In the genomic region with DNA sequence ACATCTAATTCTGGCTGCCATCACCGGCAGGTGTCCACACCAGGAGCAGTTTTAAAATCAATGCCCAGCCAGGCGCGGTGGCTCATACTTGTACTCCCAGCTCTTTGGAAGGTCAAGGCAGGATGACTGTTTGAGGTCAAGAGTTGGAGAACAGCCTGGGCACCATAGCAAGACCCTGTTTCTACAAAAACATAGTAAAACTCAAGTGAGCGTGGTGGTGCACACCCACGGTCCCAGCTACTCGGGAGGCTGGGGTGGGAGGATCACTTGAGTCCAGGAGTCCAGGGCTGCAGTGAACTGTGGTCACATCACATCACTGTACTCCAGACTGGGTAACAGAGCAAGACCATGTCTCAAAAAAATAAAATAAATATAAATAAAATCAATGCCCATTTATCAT, we compare ENCODE assay signal across 23 cellular contexts.
DNase-seq lines count a peak whose midpoint lies in the region; ATAC-seq and TF ChIP-seq lines count a peak whose summit lies in the region.
"Had no signal": no experiment of that assay in that cellular context is flagged by ENCODE, and none has a peak within 500 bp of the region (broad histone marks: within the 10 kb centered on the region; RNA-seq: fewer than 3 reads in every experiment).

No MANE protein-coding gene starts in this region.

- H3K4me1 Mint-ChIP-seq in CD8-positive, alpha-beta T cell (ENCODE audit: low read depth): peaks cover 88% of the 10 kb centered on the region
- H3K4me1 Mint-ChIP-seq in neural progenitor cell: peaks cover 21% of the 10 kb centered on the region

- H3K36me3 Mint-ChIP-seq in CD8-positive, alpha-beta T cell: peaks cover 25% of the 10 kb centered on the region
- peaks cover 23% of the 10 kb centered on the region for H3K36me3 Mint-ChIP-seq in neural progenitor cell

- H4K20me1 ChIP-seq in OCI-LY1 (ENCODE audit: insufficient read depth, low read length) (no peaks in the 10 kb centered on the region), neural progenitor cell (ENCODE audit: low read depth) (no peaks in the 10 kb centered on the region)

- H3K27ac ChIP-seq in CD8-positive, alpha-beta T cell (ENCODE audit: low read depth, low read length): no peak overlapping the region
- peak overlapping the region; percentile 83 for H3K27ac ChIP-seq in OCI-LY1 (ENCODE audit: low read depth, low read length, poor library complexity, severe bottlenecking)
- peak overlapping the region; percentile 87 for H3K27ac ChIP-seq in effector memory CD4-positive, alpha-beta T cell (ENCODE audit: insufficient read depth, low read length, poor library complexity, severe bottlenecking)
- H3K27ac ChIP-seq in neutrophil: peak overlapping the region; percentile 95
- no peak overlapping the region for H3K27ac ChIP-seq in neural progenitor cell
- H3K27ac ChIP-seq: ascending aorta, prostate gland had no signal

- H3K9ac ChIP-seq in OCI-LY1 (ENCODE audit: low read length) (peak overlapping the region; percentile 32; the same call in 1 of the 2 replicates), neural progenitor cell (no peak overlapping the region)

- H3K4me3 ChIP-seq in CD8-positive, alpha-beta T cell (ENCODE audit: low read depth, low read length): no peak overlapping the region
- H3K4me3 ChIP-seq in OCI-LY1 (ENCODE audit: low read depth, low read length, poor library complexity, severe bottlenecking) (peak overlapping the region; percentile 40), neutrophil (ENCODE audit: low read depth in 1 of 2, low read length in 1 of 2) (no peak overlapping the region), neural progenitor cell (no peak overlapping the region)
- H3K4me3 ChIP-seq in effector memory CD4-positive, alpha-beta T cell (ENCODE audit: insufficient read depth, low read depth, low read length, poor library complexity, severe bottlenecking): no peak overlapping the region
- H3K4me3 ChIP-seq: ascending aorta, prostate gland had no signal

- no peaks in the 10 kb centered on the region for H3K36me3 ChIP-seq in CD8-positive, alpha-beta T cell (ENCODE audit: insufficient read depth, low read length)
- H3K36me3 ChIP-seq in OCI-LY1 (ENCODE audit: insufficient read depth, low read length): peaks cover 36% of the 10 kb centered on the region; the same call in 1 of the 2 replicates
- H3K36me3 ChIP-seq in effector memory CD4-positive, alpha-beta T cell (ENCODE audit: control insufficient read depth, insufficient read depth, low read length): peaks cover 9% of the 10 kb centered on the region
- peaks cover 2% of the 10 kb centered on the region for H3K36me3 ChIP-seq in neutrophil
- H3K36me3 ChIP-seq in neural progenitor cell: no peaks in the 10 kb centered on the region
- H3K36me3 ChIP-seq: ascending aorta, prostate gland had no signal

- peaks cover 93% of the 10 kb centered on the region for H3K4me1 ChIP-seq in CD8-positive, alpha-beta T cell (ENCODE audit: insufficient read depth, low read length)
- H3K4me1 ChIP-seq in OCI-LY1 (ENCODE audit: insufficient read depth, low read length, severe bottlenecking) (peaks cover 99% of the 10 kb centered on the region), neutrophil (ENCODE audit: control insufficient read depth in 1 of 2, insufficient read depth in 1 of 2, low read depth in 1 of 2, low read length in 1 of 2) (peaks cover 87 to 95% of the 10 kb centered on the region in 2 experiments), neural progenitor cell (peaks cover 9% of the 10 kb centered on the region)
- H3K4me1 ChIP-seq in effector memory CD4-positive, alpha-beta T cell (ENCODE audit: control insufficient read depth, insufficient read depth, low read length, poor library complexity, severe bottlenecking): peaks cover 47% of the 10 kb centered on the region
- H3K4me1 ChIP-seq: prostate gland had no signal

- DNase-seq in CD8-positive, alpha-beta T cell: no peak
- no peak for DNase-seq in effector memory CD4-positive, alpha-beta T cell
- DNase-seq in HUDEP-2 (lab: John Stamatoyannopoulos, UW; ENCODE audit: unreplicated experiment in 76 of 76) (no peak), neural progenitor cell (ENCODE audit: low spot score) (no peak)
- DNase-seq in stimulated activated CD4-positive, alpha-beta T cell treated with anti-CD3 and anti-CD28 coated beads, Interleukin-1b, Interleukin-23, amount 100 ng/mL, for 48 hours: no peak
- DNase-seq: activated CD4-positive, alpha-beta T cell treated with anti-CD3 and anti-CD28 coated beads for 4 hours; activated CD8-positive, alpha-beta memory T cell treated with anti-CD3 and anti-CD28 coated beads, Interleukin-2, amount 50 U/mL, for 48 hours; activated naive CD4-positive, alpha-beta T cell; effector CD8-positive, alpha-beta T cell; glutamatergic neuron; KBM-7; left cardiac atrium; NCI-H146; NCI-H2171 treated with DMSO at 0.1 percent for 48 hours; NCI-H526 treated with DMSO at 0.1 percent for 48 hours; stimulated activated CD4-positive, alpha-beta T cell treated with anti-CD3 and anti-CD28 coated beads, Interleukin-2, amount 100 ng/mL, for 24 hours had no signal

- POLR2A ChIA-PET in CD8-positive, alpha-beta T cell (lab: Charles Lee): interaction anchor here (3.8 kb wide), 1 partner anchor 10 kb away, joined by 40 read pairs; no protein-coding TSS in a partner anchor

- ATAC-seq in CD8-positive, alpha-beta T cell: no peak
- ATAC-seq: left cardiac atrium, Right ventricle myocardium inferior had no signal

- no peaks in the 10 kb centered on the region for H3K9me3 Mint-ChIP-seq in CD8-positive, alpha-beta T cell
- H3K9me3 Mint-ChIP-seq in neural progenitor cell: peaks cover 8% of the 10 kb centered on the region
- H3K9me3 Mint-ChIP-seq: stimulated activated naive CD8-positive, alpha-beta T cell treated with anti-CD3 and anti-CD28 coated beads, Interleukin-15, Interleukin-2, amounts not matched to agents 100 ng/mL and 50 ng/mL, for 24 hours had no signal

- H3K27me3 Mint-ChIP-seq in CD8-positive, alpha-beta T cell (ENCODE audit: low read depth): no peaks in the 10 kb centered on the region
- H3K27me3 Mint-ChIP-seq in neural progenitor cell (ENCODE audit: insufficient read depth, low read depth): peaks cover 4% of the 10 kb centered on the region
- H3K27me3 Mint-ChIP-seq: stimulated activated naive CD8-positive, alpha-beta T cell treated with anti-CD3 and anti-CD28 coated beads, Interleukin-15, Interleukin-2, amounts not matched to agents 100 ng/mL and 50 ng/mL, for 24 hours; type B pancreatic cell had no signal

- no peaks in the 10 kb centered on the region for H3K27me3 ChIP-seq in CD8-positive, alpha-beta T cell (ENCODE audit: insufficient read depth, low read length)
- no peaks in the 10 kb centered on the region for H3K27me3 ChIP-seq in OCI-LY1 (ENCODE audit: insufficient read depth, low read length)
- H3K27me3 ChIP-seq in effector memory CD4-positive, alpha-beta T cell (replicated peaks; ENCODE audit: control insufficient read depth, insufficient read depth, low read length, poor library complexity, severe bottlenecking): no peaks in the 10 kb centered on the region
- H3K27me3 ChIP-seq in neutrophil: no peaks in the 10 kb centered on the region
- H3K27me3 ChIP-seq in neural progenitor cell: no peaks in the 10 kb centered on the region
- H3K27me3 ChIP-seq: ascending aorta had no signal

- no peak overlapping the region for H3K4me3 Mint-ChIP-seq in CD8-positive, alpha-beta T cell
- no peak overlapping the region for H3K4me3 Mint-ChIP-seq in neural progenitor cell
- H3K4me3 Mint-ChIP-seq: stimulated activated naive CD8-positive, alpha-beta T cell treated with anti-CD3 and anti-CD28 coated beads, Interleukin-15, Interleukin-2, amounts not matched to agents 100 ng/mL and 50 ng/mL, for 24 hours had no signal

- no peaks in the 10 kb centered on the region for H3K9me2 ChIP-seq in OCI-LY1 (ENCODE audit: low read depth, low read length)

- H3K27ac Mint-ChIP-seq in CD8-positive, alpha-beta T cell: peak overlapping the region; percentile 97
- H3K27ac Mint-ChIP-seq in neural progenitor cell: no peak overlapping the region

- intact Hi-C loops in CD8-positive, alpha-beta T cell (cut with DNase I, micrococcal nuclease): loop anchor here (1.0 to 10.0 kb wide), 4 partner anchors 8 to 797 kb away; a partner anchor contains a TSS

- no peak for TF ChIP-seq CTCF in CD8-positive, alpha-beta T cell (IDR thresholded peaks at IDR 0.05)
- TF ChIP-seq CTCF in OCI-LY1 (IDR thresholded peaks at IDR 0.05; ENCODE audit: low read length) (no peak), neutrophil (IDR thresholded peaks at IDR 0.05) (no peak), neural progenitor cell (IDR thresholded peaks at IDR 0.05) (no peak)

- CTCF ChIA-PET in CD8-positive, alpha-beta T cell (lab: Charles Lee): interaction anchor here (1.3 kb wide), 1 partner anchor 25 kb away, joined by 4 read pairs; no protein-coding TSS in a partner anchor

- H3K79me2 ChIP-seq in OCI-LY1 (ENCODE audit: insufficient read depth, low read length): peaks cover 99% of the 10 kb centered on the region
- peaks cover 44% of the 10 kb centered on the region for H3K79me2 ChIP-seq in neural progenitor cell (ENCODE audit: low read depth)

- H2AFZ ChIP-seq in OCI-LY1 (ENCODE audit: low read length): no peak overlapping the region
- H2AFZ ChIP-seq in neural progenitor cell (replicated peaks): no peak overlapping the region

- no peaks in the 10 kb centered on the region for H3F3A ChIP-seq in OCI-LY1 (ENCODE audit: insufficient read depth, low read length)
- no peaks in the 10 kb centered on the region for H3F3A ChIP-seq in neural progenitor cell (ENCODE audit: low read depth)

- no peaks in the 10 kb centered on the region for H3K9me3 ChIP-seq in CD8-positive, alpha-beta T cell (ENCODE audit: low read length)
- H3K9me3 ChIP-seq in OCI-LY1 (ENCODE audit: low read length) (no peaks in the 10 kb centered on the region), neutrophil (no peaks in the 10 kb centered on the region), neural progenitor cell (ENCODE audit: low read depth) (no peaks in the 10 kb centered on the region)
- no peaks in the 10 kb centered on the region for H3K9me3 ChIP-seq in effector memory CD4-positive, alpha-beta T cell (ENCODE audit: control insufficient read depth, low read length)
- H3K9me3 ChIP-seq: ascending aorta, prostate gland had no signal

- H3K4me2 ChIP-seq in OCI-LY1 (ENCODE audit: low read length) (peak overlapping the region; percentile 60), neural progenitor cell (no peak overlapping the region)

Comparison
In these comparisons a context has a peak if more than half of its experiments do, and no peak if none do; other contexts are left out.
1. H3K27ac ChIP-seq: peak in OCI-LY1 (single experiment), effector memory CD4-positive, alpha-beta T cell (single experiment) and neutrophil (single experiment); none in CD8-positive, alpha-beta T cell (single experiment) and neural progenitor cell (single experiment).